ENCODE assay signal across 22 cellular contexts in the genomic region with DNA sequence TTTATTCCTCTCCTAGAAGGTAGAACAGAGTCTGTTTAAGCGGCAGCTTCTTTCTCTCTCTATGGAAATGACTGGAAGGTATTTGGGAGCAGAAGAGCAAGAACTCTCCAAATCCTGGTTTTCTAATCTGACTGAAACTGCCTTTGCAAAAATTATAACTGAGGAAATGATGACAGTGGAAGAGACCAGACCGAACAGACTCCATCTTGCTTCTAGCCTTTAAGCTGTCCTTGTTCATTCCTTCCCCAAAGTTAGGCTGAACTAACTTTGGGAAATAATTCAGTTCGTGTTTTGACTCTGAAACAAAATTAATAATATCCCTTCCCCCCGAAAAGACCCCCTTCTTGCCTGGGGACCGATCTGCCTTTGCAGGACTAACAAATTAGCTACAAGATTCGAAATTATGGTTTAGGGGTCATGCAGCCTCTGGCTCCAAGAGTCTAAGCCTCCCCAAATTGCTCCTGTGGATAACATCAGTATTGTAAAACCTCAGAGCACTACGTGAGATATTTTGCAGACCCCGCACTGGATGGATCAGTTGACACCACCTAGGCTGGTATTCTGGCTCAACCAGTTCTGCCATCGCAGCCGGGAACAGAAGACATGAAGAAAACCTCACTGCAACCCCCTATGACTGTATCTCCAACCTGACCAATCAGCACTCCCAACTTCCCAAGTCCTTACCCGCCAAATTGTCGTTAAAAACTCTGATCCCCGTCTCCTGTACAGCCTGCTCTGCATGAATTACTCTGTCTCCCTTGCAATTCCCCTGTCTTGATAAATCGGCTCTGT. TPM values are rescaled to one million over a fixed set of nuclear protein-coding genes. Genes with fewer than 3 reads are reported as not detected.
DNase-seq lines count a peak whose midpoint lies in the region; ATAC-seq and TF ChIP-seq lines count a peak whose summit lies in the region.
"Had no signal": no experiment of that assay in that cellular context is flagged by ENCODE, and none has a peak within 500 bp of the region (broad histone marks: within the 10 kb centered on the region; RNA-seq: fewer than 3 reads in every experiment).

No MANE protein-coding gene starts in this region.

- POLR2A ChIA-PET in WTC11 (lab: Charles Lee), result interaction anchor here (0.6 to 0.7 kb wide), 2 partner anchors 49 to 534 kb away, joined by 6 to 10 read pairs; no protein-coding TSS in a partner anchor

- H3K27ac Mint-ChIP-seq in activated naive CD4-positive, alpha-beta T cell treated with anti-CD3 and anti-CD28 coated beads, Interleukin-2, amount 10 ng/mL, durations not matched to agents 7 days and 5 days, result peak overlapping the region; percentile 61
- H3K27ac Mint-ChIP-seq in WTC11, result 0 out of 2 replicates have a peak overlapping the region, but pooled peaks have one; percentile 16
- peak overlapping the region; percentile 20 for H3K27ac Mint-ChIP-seq in stimulated activated naive B cell treated with anti-CD40 and anti-IgM and Interleukin-4, amounts not matched to agents 10 μg/mL and 1 μg/mL and 100 μg/mL, for 72 hours

- H3K9me3 Mint-ChIP-seq in activated naive CD4-positive, alpha-beta T cell treated with anti-CD3 and anti-CD28 coated beads, Interleukin-2, amount 10 ng/mL, durations not matched to agents 7 days and 5 days, result peaks cover 15% of the 10 kb centered on the region
- H3K9me3 Mint-ChIP-seq in WTC11, result peaks cover 25% of the 10 kb centered on the region
- H3K9me3 Mint-ChIP-seq in stimulated activated naive B cell treated with anti-CD40 and anti-IgM and Interleukin-4, amounts not matched to agents 10 μg/mL and 1 μg/mL and 100 μg/mL, for 72 hours, result peaks cover 13 to 16% of the 10 kb centered on the region in 2 donors

- no peak overlapping the region for H3K4me3 ChIP-seq in epithelial cell of esophagus (ENCODE audit: low read length)
- H3K4me3 ChIP-seq: dorsolateral prefrontal cortex, pancreas, uterus had no signal

- CTCF ChIA-PET in activated naive CD4-positive, alpha-beta T cell treated with anti-CD3 and anti-CD28 coated beads, Interleukin-2, amount 10 ng/mL, durations not matched to agents 7 days and 5 days (lab: Charles Lee), result interaction anchor here (1.0 to 9.2 kb wide), 6 partner anchors 12 to 331 kb away, joined by 3 to 268 read pairs (median 23); a partner anchor contains a TSS
- CTCF ChIA-PET in WTC11 (lab: Charles Lee), result interaction anchor here (0.6 to 1.9 kb wide), 6 partner anchors 9 to 176 kb away, joined by 3 to 9 read pairs (median 4); no protein-coding TSS in a partner anchor

- ATAC-seq in WTC11, result no peak
- no peak for ATAC-seq in stimulated activated naive B cell treated with anti-CD40 and anti-IgM and Interleukin-4, amounts not matched to agents 10 μg/mL and 1 μg/mL and 100 μg/mL, for 72 hours (replicated peaks)
- ATAC-seq: esophagus mucosa, left ventricle myocardium superior had no signal

- H3K4me3 Mint-ChIP-seq in activated naive CD4-positive, alpha-beta T cell treated with anti-CD3 and anti-CD28 coated beads, Interleukin-2, amount 10 ng/mL, durations not matched to agents 7 days and 5 days, result no peak overlapping the region
- H3K4me3 Mint-ChIP-seq in WTC11, result no peak overlapping the region
- H3K4me3 Mint-ChIP-seq in stimulated activated naive B cell treated with anti-CD40 and anti-IgM and Interleukin-4, amounts not matched to agents 10 μg/mL and 1 μg/mL and 100 μg/mL, for 72 hours, result no peak overlapping the region

- H3K36me3 Mint-ChIP-seq in activated naive CD4-positive, alpha-beta T cell treated with anti-CD3 and anti-CD28 coated beads, Interleukin-2, amount 10 ng/mL, durations not matched to agents 7 days and 5 days, result peaks cover 79% of the 10 kb centered on the region
- H3K36me3 Mint-ChIP-seq in WTC11, result no peaks in the 10 kb centered on the region
- H3K36me3 Mint-ChIP-seq in stimulated activated naive B cell treated with anti-CD40 and anti-IgM and Interleukin-4, amounts not matched to agents 10 μg/mL and 1 μg/mL and 100 μg/mL, for 72 hours, result peaks cover 23 to 25% of the 10 kb centered on the region in 2 donors

- TF ChIP-seq CTCF in WTC11 (IDR thresholded peaks at IDR 0.05), result no peak
- no peak for TF ChIP-seq CTCF in epithelial cell of esophagus (IDR thresholded peaks at IDR 0.05; ENCODE audit: insufficient read depth, low read depth, low read length, missing control alignments)

- peaks cover 78% of the 10 kb centered on the region for H3K4me1 Mint-ChIP-seq in activated naive CD4-positive, alpha-beta T cell treated with anti-CD3 and anti-CD28 coated beads, Interleukin-2, amount 10 ng/mL, durations not matched to agents 7 days and 5 days
- H3K4me1 Mint-ChIP-seq in WTC11, result peaks cover 35% of the 10 kb centered on the region
- H3K4me1 Mint-ChIP-seq in stimulated activated naive B cell treated with anti-CD40 and anti-IgM and Interleukin-4, amounts not matched to agents 10 μg/mL and 1 μg/mL and 100 μg/mL, for 72 hours, result peaks cover 40 to 51% of the 10 kb centered on the region in 2 donors

- no peaks in the 10 kb centered on the region for H3K27me3 Mint-ChIP-seq in activated naive CD4-positive, alpha-beta T cell treated with anti-CD3 and anti-CD28 coated beads, Interleukin-2, amount 10 ng/mL, durations not matched to agents 7 days and 5 days
- no peaks in the 10 kb centered on the region for H3K27me3 Mint-ChIP-seq in WTC11 (ENCODE audit: low read depth)
- H3K27me3 Mint-ChIP-seq in stimulated activated naive B cell treated with anti-CD40 and anti-IgM and Interleukin-4, amounts not matched to agents 10 μg/mL and 1 μg/mL and 100 μg/mL, for 72 hours, result no peaks in the 10 kb centered on the region

- DNase-seq in activated naive CD4-positive, alpha-beta T cell treated with anti-CD3 and anti-CD28 coated beads, Interleukin-2, amount 10 ng/mL, durations not matched to agents 7 days and 5 days, result no peak
- DNase-seq in activated naive CD4-positive, alpha-beta T cell (lab: John Stamatoyannopoulos, UW), result no peak
- DNase-seq in WTC11 (ENCODE audit: low spot score) (no peak), epithelial cell of esophagus (ENCODE audit: low read depth) (peak; percentile 65), NCI-H146 treated with DMSO at 0.1 percent for 48 hours (lab: John Stamatoyannopoulos, UW; ENCODE audit: unreplicated experiment) (no peak), SHP77 (lab: John Stamatoyannopoulos, UW) (no peak), DMS53 (lab: John Stamatoyannopoulos, UW) (no peak)
- DNase-seq in stimulated activated naive B cell treated with anti-CD40 and anti-IgM and Interleukin-4, amounts not matched to agents 10 μg/mL and 1 μg/mL and 100 μg/mL, for 72 hours, result no peak
- DNase-seq: activated CD4-positive, CD25-positive, alpha-beta regulatory T cell; DND-41; dorsolateral prefrontal cortex; H7; Karpas-422; left ventricle myocardium superior; NCI-H1105 treated with DMSO at 0.1 percent for 48 hours; NCI-H2171; NCI-H69; pancreas; stimulated activated CD4-positive, alpha-beta T cell treated with anti-CD3 and anti-CD28 coated beads, Interleukin-2, amount 100 ng/mL, for 24 hours; uterus had no signal

TF ChIP-seq in WTC11, 78 proteins besides CTCF, POLR2A, EP300 and RAD21 (continues in another document):
- TF ChIP-seq, protein P1, sequence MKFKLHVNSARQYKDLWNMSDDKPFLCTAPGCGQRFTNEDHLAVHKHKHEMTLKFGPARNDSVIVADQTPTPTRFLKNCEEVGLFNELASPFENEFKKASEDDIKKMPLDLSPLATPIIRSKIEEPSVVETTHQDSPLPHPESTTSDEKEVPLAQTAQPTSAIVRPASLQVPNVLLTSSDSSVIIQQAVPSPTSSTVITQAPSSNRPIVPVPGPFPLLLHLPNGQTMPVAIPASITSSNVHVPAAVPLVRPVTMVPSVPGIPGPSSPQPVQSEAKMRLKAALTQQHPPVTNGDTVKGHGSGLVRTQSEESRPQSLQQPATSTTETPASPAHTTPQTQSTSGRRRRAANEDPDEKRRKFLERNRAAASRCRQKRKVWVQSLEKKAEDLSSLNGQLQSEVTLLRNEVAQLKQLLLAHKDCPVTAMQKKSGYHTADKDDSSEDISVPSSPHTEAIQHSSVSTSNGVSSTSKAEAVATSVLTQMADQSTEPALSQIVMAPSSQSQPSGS (CRISPR knock-in tag; IDR thresholded peaks at IDR 0.05; ENCODE audit: borderline replicate concordance, low read depth), result no peak
- TF ChIP-seq, protein P2, sequence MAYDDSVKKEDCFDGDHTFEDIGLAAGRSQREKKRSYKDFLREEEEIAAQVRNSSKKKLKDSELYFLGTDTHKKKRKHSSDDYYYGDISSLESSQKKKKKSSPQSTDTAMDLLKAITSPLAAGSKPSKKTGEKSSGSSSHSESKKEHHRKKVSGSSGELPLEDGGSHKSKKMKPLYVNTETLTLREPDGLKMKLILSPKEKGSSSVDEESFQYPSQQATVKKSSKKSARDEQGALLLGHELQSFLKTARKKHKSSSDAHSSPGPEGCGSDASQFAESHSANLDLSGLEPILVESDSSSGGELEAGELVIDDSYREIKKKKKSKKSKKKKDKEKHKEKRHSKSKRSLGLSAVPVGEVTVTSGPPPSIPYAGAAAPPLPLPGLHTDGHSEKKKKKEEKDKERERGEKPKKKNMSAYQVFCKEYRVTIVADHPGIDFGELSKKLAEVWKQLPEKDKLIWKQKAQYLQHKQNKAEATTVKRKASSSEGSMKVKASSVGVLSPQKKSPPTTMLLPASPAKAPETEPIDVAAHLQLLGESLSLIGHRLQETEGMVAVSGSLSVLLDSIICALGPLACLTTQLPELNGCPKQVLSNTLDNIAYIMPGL (CRISPR knock-in tag; IDR thresholded peaks at IDR 0.05), result no peak
- TF ChIP-seq, protein P3, sequence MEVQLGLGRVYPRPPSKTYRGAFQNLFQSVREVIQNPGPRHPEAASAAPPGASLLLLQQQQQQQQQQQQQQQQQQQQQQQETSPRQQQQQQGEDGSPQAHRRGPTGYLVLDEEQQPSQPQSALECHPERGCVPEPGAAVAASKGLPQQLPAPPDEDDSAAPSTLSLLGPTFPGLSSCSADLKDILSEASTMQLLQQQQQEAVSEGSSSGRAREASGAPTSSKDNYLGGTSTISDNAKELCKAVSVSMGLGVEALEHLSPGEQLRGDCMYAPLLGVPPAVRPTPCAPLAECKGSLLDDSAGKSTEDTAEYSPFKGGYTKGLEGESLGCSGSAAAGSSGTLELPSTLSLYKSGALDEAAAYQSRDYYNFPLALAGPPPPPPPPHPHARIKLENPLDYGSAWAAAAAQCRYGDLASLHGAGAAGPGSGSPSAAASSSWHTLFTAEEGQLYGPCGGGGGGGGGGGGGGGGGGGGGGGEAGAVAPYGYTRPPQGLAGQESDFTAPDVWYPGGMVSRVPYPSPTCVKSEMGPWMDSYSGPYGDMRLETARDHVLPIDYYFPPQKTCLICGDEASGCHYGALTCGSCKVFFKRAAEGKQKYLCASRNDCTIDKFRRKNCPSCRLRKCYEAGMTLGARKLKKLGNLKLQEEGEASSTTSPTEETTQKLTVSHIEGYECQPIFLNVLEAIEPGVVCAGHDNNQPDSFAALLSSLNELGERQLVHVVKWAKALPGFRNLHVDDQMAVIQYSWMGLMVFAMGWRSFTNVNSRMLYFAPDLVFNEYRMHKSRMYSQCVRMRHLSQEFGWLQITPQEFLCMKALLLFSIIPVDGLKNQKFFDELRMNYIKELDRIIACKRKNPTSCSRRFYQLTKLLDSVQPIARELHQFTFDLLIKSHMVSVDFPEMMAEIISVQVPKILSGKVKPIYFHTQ (CRISPR knock-in tag; IDR thresholded peaks at IDR 0.05), result no peak

RNA-seq across cellular contexts. Expression of a gene that starts 14.1 kb away (rescaled TPM):
- total RNA-seq in WTC11 (2021), result 0.18 to 0.46 TPM (median 0.21 TPM) in 3 replicates

RNA-seq across cellular contexts. Expression of a gene that starts 21.7 kb away (rescaled TPM):
- total RNA-seq in WTC11 (2021), result 0.16 to 0.25 TPM (median 0.20 TPM) in 3 replicates
- total RNA-seq: OCI-LY7 had no signal

RNA-seq across cellular contexts. Expression of a gene that starts 57.2 kb away (rescaled TPM):
- 73.8 to 85.9 TPM (median 74.2 TPM) in 3 replicates for total RNA-seq in WTC11 (2021)

RNA-seq across cellular contexts. Expression of a gene that starts 58.6 kb away (rescaled TPM):
- total RNA-seq in WTC11 (2021), result 75.6 to 91.2 TPM (median 76.8 TPM) in 3 replicates
